Comparison of ENCODE assay signal across 8 cellular contexts in the genomic region with DNA sequence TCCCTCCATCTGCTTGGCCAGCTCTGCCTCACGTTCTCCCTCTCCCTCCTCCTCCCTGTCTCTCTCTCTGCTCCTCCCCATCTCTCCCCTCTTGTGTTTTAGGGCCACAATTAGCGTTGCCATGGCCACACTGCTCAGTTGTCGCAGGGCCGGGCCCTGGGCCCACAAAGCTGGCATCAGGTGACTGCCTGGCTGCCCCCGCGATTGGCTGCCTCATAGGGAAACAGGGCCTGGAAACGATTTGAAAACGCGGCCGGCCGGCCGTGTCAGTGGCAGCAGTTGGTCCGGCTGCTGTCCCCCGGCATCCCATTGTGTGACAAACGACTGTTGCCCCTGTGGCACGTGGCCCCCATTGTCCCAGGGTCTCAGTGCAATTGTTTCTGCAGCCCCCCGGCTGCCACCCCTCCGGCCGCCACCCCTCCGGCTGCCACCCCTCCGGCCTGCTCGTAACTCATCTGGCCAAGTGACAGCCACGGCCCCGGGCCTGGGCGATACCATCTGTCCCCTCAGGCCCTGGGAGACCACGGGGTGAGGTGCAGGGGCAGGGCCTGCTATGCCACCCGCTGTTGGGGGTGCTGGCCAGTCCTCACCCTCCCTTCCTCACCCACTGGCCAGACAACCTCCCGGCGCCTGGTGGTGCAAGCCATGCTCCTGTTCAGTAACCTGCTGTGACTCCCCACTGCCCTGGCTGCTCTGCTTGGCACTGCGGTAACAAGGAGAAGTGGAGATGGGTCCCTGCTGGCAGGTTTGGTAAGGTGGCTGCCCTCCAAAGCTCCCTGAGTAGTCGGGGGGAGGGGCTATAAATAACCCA. TPM values are rescaled to one million over a fixed set of nuclear protein-coding genes. Genes with fewer than 3 reads are reported as not detected.
DNase-seq lines count a peak whose midpoint lies in the region; ATAC-seq, FAIRE-seq and TF ChIP-seq lines count a peak whose summit lies in the region.

No MANE protein-coding gene starts in this region.

- no peak overlapping the region for H3K4me2 ChIP-seq in GM12878 (ENCODE audit: control insufficient read depth, insufficient read depth)

- peaks cover 11% of the 10 kb centered on the region for H3K27me3 ChIP-seq in ACC112 (ENCODE audit: insufficient read depth, low read length)
- H3K27me3 ChIP-seq in GM12878 (replicated peaks in 1 of 2; ENCODE audit: control insufficient read depth in 2 of 2, insufficient read depth in 2 of 2, low read length in 1 of 2) = peaks cover 1 to 3% of the 10 kb centered on the region in 2 experiments; a peak in 3 of 4 replicates

- TF ChIP-seq RAD21 in GM12878 (IDR thresholded peaks at IDR 0.05; ENCODE audit: insufficient read depth, low read depth, low read length) = no peak

- CTCF ChIA-PET in GM12878 (lab: Yijun Ruan, JAX) = no interaction called here

- H3K27ac Mint-ChIP-seq in stimulated activated naive CD8-positive, alpha-beta T cell treated with anti-CD3 and anti-CD28 coated beads, Interleukin-15, amount 100 ng/mL, for 72 hours = no peak overlapping the region

- TF ChIP-seq POLR2A in GM12878 (IDR thresholded peaks at IDR 0.05; ENCODE audit: low read depth, low read length) = no peak

- no peaks in the 10 kb centered on the region for H3K79me2 ChIP-seq in ACC112 (ENCODE audit: control insufficient read depth, insufficient read depth, low read length, unreplicated experiment)
- no peaks in the 10 kb centered on the region for H3K79me2 ChIP-seq in GM12878 (ENCODE audit: control insufficient read depth, insufficient read depth, low read length)

- peak overlapping the region in 1 of 2 donors; percentile 52 for H3K4me3 Mint-ChIP-seq in stimulated activated naive CD8-positive, alpha-beta T cell treated with anti-CD3 and anti-CD28 coated beads, Interleukin-15, amount 100 ng/mL, for 72 hours

- no TSS peak for BruUV-seq in GM12878 (replicated peaks; lab: Mats Ljungman, UMichigan)

- H3K27ac ChIP-seq in ACC112 (ENCODE audit: low read depth, low read length) = no peak overlapping the region
- H3K27ac ChIP-seq in GM12878 (ENCODE audit: control insufficient read depth, insufficient read depth) = no peak overlapping the region

- 0 out of 2 replicates have a peak overlapping the region, but pooled peaks have one; percentile 37 for H3K4me3 ChIP-seq in ACC112 (ENCODE audit: low read depth, low read length)
- H3K4me3 ChIP-seq in GM12878 = no peak overlapping the region

- DNase-seq in NCI-H1436 treated with DMSO at 0.1 percent for 48 hours (lab: John Stamatoyannopoulos, UW) (peak; percentile 94), GM12878 (ENCODE audit: low read depth, low spot score) (no peak), iris pigment epithelial cell (ENCODE audit: low read depth) (peak; percentile 4)
- no peak for DNase-seq in stimulated activated naive CD8-positive, alpha-beta T cell treated with anti-CD3 and anti-CD28 coated beads, Interleukin-15, amount 100 ng/mL, for 72 hours
- no peak for DNase-seq in stimulated activated CD4-positive, alpha-beta T cell treated with anti-CD3 and anti-CD28 coated beads, Interleukin-1b, Interleukin-23, amount 100 ng/mL, for 48 hours

- peak overlapping the region; percentile 74 for H2AFZ ChIP-seq in ACC112 (ENCODE audit: low read length, unreplicated experiment)
- H2AFZ ChIP-seq in GM12878 (ENCODE audit: control insufficient read depth, low read depth, low read length) = no peak overlapping the region

- peak; percentile 29 for ATAC-seq in GM12878
- ATAC-seq in stimulated activated naive CD8-positive, alpha-beta T cell treated with anti-CD3 and anti-CD28 coated beads, Interleukin-15, amount 100 ng/mL, for 72 hours = peak; percentile 19
- ATAC-seq in HG03571 (IDR thresholded peaks at IDR 0.05; ENCODE audit: unreplicated experiment) = no peak
- ATAC-seq in HG03354 (IDR thresholded peaks at IDR 0.05; ENCODE audit: poor library complexity, severe bottlenecking, unreplicated experiment) = no peak

- H3K36me3 ChIP-seq in ACC112 (ENCODE audit: insufficient read depth, low read length) (no peaks in the 10 kb centered on the region), GM12878 (ENCODE audit: control insufficient read depth in 2 of 2, insufficient read depth in 2 of 2, low read length in 1 of 2) (no peaks in the 10 kb centered on the region)

- H4K20me1 ChIP-seq in GM12878 (ENCODE audit: control insufficient read depth, insufficient read depth) = no peaks in the 10 kb centered on the region

- H3K4me1 Mint-ChIP-seq in stimulated activated naive CD8-positive, alpha-beta T cell treated with anti-CD3 and anti-CD28 coated beads, Interleukin-15, amount 100 ng/mL, for 72 hours = no peaks in the 10 kb centered on the region

- POLR2A ChIA-PET in GM12878 (lab: Charles Lee) = no interaction called here

- H3K9ac ChIP-seq in GM12878 (ENCODE audit: control insufficient read depth, insufficient read depth, low read length) = no peak overlapping the region

- peaks cover 60% of the 10 kb centered on the region for H3K27me3 Mint-ChIP-seq in stimulated activated naive CD8-positive, alpha-beta T cell treated with anti-CD3 and anti-CD28 coated beads, Interleukin-15, amount 100 ng/mL, for 72 hours

- 27% methylated on average over 30 of the region's 31 CpGs for WGBS in GM12878 (ENCODE audit: insufficient coverage, insufficient replicate concordance, low lambda C conversion rate, missing lambda C conversion rate)

- TF ChIP-seq EP300 in GM12878 (IDR thresholded peaks at IDR 0.05; ENCODE audit: borderline replicate concordance in 1 of 2, control insufficient read depth in 1 of 2, low read depth in 2 of 2, low read length in 2 of 2) = no peak

- in situ Hi-C loops in GM12878 (cut with MboI) = no loop called here

- no peaks in the 10 kb centered on the region for H3K9me3 ChIP-seq in GM12878 (replicated peaks; ENCODE audit: control insufficient read depth, insufficient read depth, low read length)

- intact Hi-C loops in GM12878 (cut with micrococcal nuclease; ENCODE audit: unreplicated experiment) = no loop called here

- no peaks in the 10 kb centered on the region for H3K9me3 Mint-ChIP-seq in stimulated activated naive CD8-positive, alpha-beta T cell treated with anti-CD3 and anti-CD28 coated beads, Interleukin-15, amount 100 ng/mL, for 72 hours

- FAIRE-seq in GM12878 (lab: Jason Lieb, UNC) = no peak

- SMC1A ChIA-PET in GM12878 (lab: Charles Lee; ENCODE audit: uncharacterized antibody, unreplicated experiment) = no interaction called here

- RAD21 ChIA-PET in GM12878 (lab: Charles Lee; ENCODE audit: unreplicated experiment) = no interaction called here

- H3K4me1 ChIP-seq in ACC112 (ENCODE audit: control insufficient read depth, insufficient read depth, low read length, unreplicated experiment) (no peaks in the 10 kb centered on the region), GM12878 (ENCODE audit: control insufficient read depth, insufficient read depth, low read length) (no peaks in the 10 kb centered on the region)

- TF ChIP-seq CTCF in GM12878 (IDR thresholded peaks at IDR 0.05 in 2 of 3, conservative IDR thresholded peaks at IDR 0.05 in 1 of 3; ENCODE audit: control insufficient read depth in 2 of 3, extremely low read depth in 1 of 3, insufficient read depth in 1 of 3, low read depth in 3 of 3, low read length in 3 of 3) = no peak

TF ChIP-seq in GM12878, 131 proteins besides CTCF, POLR2A, EP300 and RAD21 (continues in another document):
- TF ChIP-seq ZNF622 (IDR thresholded peaks at IDR 0.05) (no peak), SIX5 (IDR thresholded peaks at IDR 0.05; ENCODE audit: low read depth, low read length, severe bottlenecking) (no peak), STAT1 (conservative IDR thresholded peaks at IDR 0.05) (no peak), TARDBP (IDR thresholded peaks at IDR 0.05; ENCODE audit: borderline replicate concordance) (no peak), MEF2A (IDR thresholded peaks at IDR 0.05; ENCODE audit: insufficient read depth, low read depth, low read length) (no peak), KLF5 (IDR thresholded peaks at IDR 0.05; ENCODE audit: partially characterized antibody) (no peak), SP1 (IDR thresholded peaks at IDR 0.05; ENCODE audit: low read depth, low read length) (no peak), IRF4 (IDR thresholded peaks at IDR 0.05; ENCODE audit: low read depth, low read length) (no peak), ZSCAN29 (IDR thresholded peaks at IDR 0.05) (no peak), PAX8 (IDR thresholded peaks at IDR 0.05) (no peak)

RNA-seq across cellular contexts. Expression of gene FOXN4, which starts 17.3 kb away (rescaled TPM):
- not detected in 2 replicates for total RNA-seq in GM12878 (2013; cell fraction: nucleolus; rRNA removed)
- not detected in 2 replicates for total RNA-seq in GM12878 (2014; rRNA removed)
- total RNA-seq in GM12878 (2014; rRNA removed; fragmentation: Illumina TruSeq; extraction: Trizol) = not detected in 2 replicates
- total RNA-seq in GM12878 (2021) = not detected in 2 replicates
- not detected for polyA plus RNA-seq in GM12878 (2011; ENCODE audit: low read depth)
- not detected in 2 replicates for polyA plus RNA-seq in GM12878 (2011; rRNA removed)
- polyA plus RNA-seq in GM12878 (2011; cell fraction: cytosol; rRNA removed) = not detected in 2 replicates
- not detected in 2 replicates for polyA plus RNA-seq in GM12878 (2011; cell fraction: nucleus; rRNA removed)
- polyA plus RNA-seq in GM12878 (2012) = not detected in 2 replicates
- not detected in 2 replicates for polyA plus RNA-seq in GM12878 (2014; fragmentation: Illumina TruSeq; extraction: Trizol)
- not detected for polyA plus RNA-seq in GM12878 (2014; fragmentation: Nextera tagmentation; extraction: Ambion mirVana)
- not detected in 2 replicates for polyA plus RNA-seq in GM12878 (2014; rRNA removed)
- not detected for polyA plus RNA-seq in GM12878 (2016; fragmentation: Nextera tagmentation; extraction: Ambion mirVana)
- not detected in 2 replicates for polyA minus RNA-seq in GM12878 (2011; rRNA and poly(A)+ RNA removed)
- polyA minus RNA-seq in GM12878 (2011; cell fraction: cytosol; rRNA and poly(A)+ RNA removed) = not detected in 2 replicates
- polyA minus RNA-seq in GM12878 (2011; cell fraction: nucleus; rRNA and poly(A)+ RNA removed) = not detected in 2 replicates

RNA-seq across cellular contexts. Expression of gene MYO1H, which starts 56.0 kb away (rescaled TPM):
- total RNA-seq in GM12878 (2013; cell fraction: nucleolus; rRNA removed) = not detected in 2 replicates
- total RNA-seq in GM12878 (2014; rRNA removed) (not detected in 2 replicates), GM12878 (2014; rRNA removed; fragmentation: Illumina TruSeq; extraction: Trizol) (not detected in 2 replicates), GM12878 (2021) (not detected in 2 replicates)
- polyA plus RNA-seq in GM12878 (2011; ENCODE audit: low read depth) = not detected
- polyA plus RNA-seq in GM12878 (2011; rRNA removed) (not detected in 2 replicates), GM12878 (2014; fragmentation: Illumina TruSeq; extraction: Trizol) (not detected in 2 replicates), GM12878 (2014; fragmentation: Nextera tagmentation; extraction: Ambion mirVana) (under 1 TPM in 1 of 2 experiments, not detected in 1; 0.05 TPM), GM12878 (2014; rRNA removed) (0.03 TPM in 1 of 2 replicates, not detected in the other), GM12878 (2016; fragmentation: Nextera tagmentation; extraction: Ambion mirVana) (not detected)
- not detected in 2 replicates for polyA plus RNA-seq in GM12878 (2011; cell fraction: cytosol; rRNA removed)
- polyA plus RNA-seq in GM12878 (2011; cell fraction: nucleus; rRNA removed) = not detected in 2 replicates
- polyA plus RNA-seq in GM12878 (2012) = 0.04 TPM in 1 of 2 replicates, not detected in the other
- not detected in 2 replicates for polyA minus RNA-seq in GM12878 (2011; rRNA and poly(A)+ RNA removed)
- polyA minus RNA-seq in GM12878 (2011; cell fraction: cytosol; rRNA and poly(A)+ RNA removed) = not detected in 2 replicates
- polyA minus RNA-seq in GM12878 (2011; cell fraction: nucleus; rRNA and poly(A)+ RNA removed) = not detected in 2 replicates

Comparison
In these comparisons a context has a peak if more than half of its experiments do, and no peak if none do; other contexts are left out.
1. DNase-seq: peak in NCI-H1436 treated with DMSO at 0.1 percent for 48 hours (single experiment) and iris pigment epithelial cell (single experiment); none in GM12878 (single experiment), stimulated activated naive CD8-positive, alpha-beta T cell treated with anti-CD3 and anti-CD28 coated beads, Interleukin-15, amount 100 ng/mL, for 72 hours (0 of 2) and stimulated activated CD4-positive, alpha-beta T cell treated with anti-CD3 and anti-CD28 coated beads, Interleukin-1b, Interleukin-23, amount 100 ng/mL, for 48 hours (single experiment).
2. ATAC-seq: peak in GM12878 (single experiment) and stimulated activated naive CD8-positive, alpha-beta T cell treated with anti-CD3 and anti-CD28 coated beads, Interleukin-15, amount 100 ng/mL, for 72 hours (single experiment); none in HG03571 (single experiment) and HG03354 (single experiment).